19 cellular contexts compared by ENCODE assay signal in genomic region chr3:138196023-138196422, GRCh38.
"Had no signal": no experiment of that assay in that cellular context is flagged by ENCODE, and none has a peak within 500 bp of the region (broad histone marks: within the 10 kb centered on the region; RNA-seq: fewer than 3 reads in every experiment).

No MANE protein-coding gene starts in this region.

- H3K27me3 ChIP-seq: ascending aorta, spleen, upper lobe of right lung had no signal

- FAIRE-seq: TTC549 had no signal

- H3K4me1 ChIP-seq: ascending aorta, prostate gland had no signal

- H3K9me3 ChIP-seq: ascending aorta, prostate gland, spleen, upper lobe of right lung had no signal

- H3K27ac ChIP-seq: ascending aorta, coronary artery, prostate gland, spleen, upper lobe of right lung had no signal

- ATAC-seq: activated CD8-positive, alpha-beta T cell treated with anti-CD3 and anti-CD28 coated beads, Interleukin-2, amount 10 ng/mL, durations not matched to agents 7 days and 5 days; left ventricle myocardium superior; natural killer cell treated with Interleukin-12 subunit alpha and Interleukin-12 subunit beta and Interleukin-15 and Interleukin-18, amount 100 ng/mL, for 72 hours; T-cell; upper lobe of right lung had no signal

- H3K4me3 ChIP-seq: ascending aorta, coronary artery, prostate gland, spleen, upper lobe of right lung had no signal

- DNase-seq: activated CD4-positive, alpha-beta T cell treated with anti-CD3 and anti-CD28 coated beads, Interleukin-2, amount 50 U/mL, for 1 hour; activated CD4-positive, CD25-positive, alpha-beta regulatory T cell treated with anti-CD3 and anti-CD28 coated beads, Interleukin-2, amount 50 U/mL, for 72 hours; activated CD8-positive, alpha-beta T cell treated with anti-CD3 and anti-CD28 coated beads, Interleukin-2, amount 10 ng/mL, durations not matched to agents 7 days and 5 days; activated gamma-delta T cell treated with Interleukin-2 at 50 U/mL for 16 hours; activated T-cell treated with anti-CD3 and anti-CD28 coated beads, Interleukin-2, amount 50 U/mL, for 1 hour; erythroblast; kidney glomerular epithelial cell; left ventricle myocardium superior; spleen; stimulated activated CD4-positive, alpha-beta T cell treated with anti-CD3 and anti-CD28 coated beads, Interleukin-4, amount 100 ng/mL, for 1 hour; stimulated activated naive CD4-positive, alpha-beta T cell; T-cell; upper lobe of right lung; WERI-Rb-1 had no signal

- H3K36me3 ChIP-seq: prostate gland had no signal
